Comparison of ENCODE assay signal across 29 cellular contexts in genomic region chr5:41542183-41542582, GRCh38. TPM values are rescaled to one million over a fixed set of nuclear protein-coding genes. Genes with fewer than 3 reads are reported as not detected.
"Had no signal": no experiment of that assay in that cellular context is flagged by ENCODE, and none has a peak within 500 bp of the region (broad histone marks: within the 10 kb centered on the region; RNA-seq: fewer than 3 reads in every experiment).

No MANE protein-coding gene starts in this region.

- H3K36me3 Mint-ChIP-seq: activated naive CD4-positive, alpha-beta T cell treated with anti-CD3 and anti-CD28 coated beads, Interleukin-2, amount 50 U/mL, for 24 hours; activated naive CD8-positive, alpha-beta T cell treated with anti-CD3 and anti-CD28 coated beads, Interleukin-2, amount 10 ng/mL, durations not matched to agents 7 days and 5 days had no signal

- H3K4me1 ChIP-seq: ascending aorta, SJCRH30 had no signal

- H3K4me3 ChIP-seq: ascending aorta, SJCRH30, SK-N-MC had no signal

- H3K27me3 ChIP-seq: ascending aorta, SJCRH30 had no signal

- H3K4me3 Mint-ChIP-seq: activated CD4-positive, alpha-beta T cell treated with anti-CD3 and anti-CD28 coated beads, Interleukin-2, amount 10 ng/mL, durations not matched to agents 24 days and 14 days; activated CD8-positive, alpha-beta T cell treated with anti-CD3 and anti-CD28 coated beads for 36 hours; activated naive CD4-positive, alpha-beta T cell treated with anti-CD3 and anti-CD28 coated beads, Interleukin-2, amount 50 U/mL, for 24 hours; activated naive CD8-positive, alpha-beta T cell treated with anti-CD3 and anti-CD28 coated beads, Interleukin-2, amount 10 ng/mL, durations not matched to agents 7 days and 5 days; activated T-cell treated with anti-CD3 and anti-CD28 coated beads, Interleukin-2, amount 50 U/mL, for 72 hours; activated T-helper 17 cell treated with anti-CD3 and anti-CD28 coated beads, Interleukin-2, amount 50 U/mL, for 72 hours; T-helper 1 cell treated with Interleukin-12 subunit alpha and Interleukin-12 subunit beta and Interleukin-4 antibody, amounts not matched to agents 30 μg/mL and 1 μg/mL, for 36 hours; T-helper 2 cell treated with Interferon-gamma antibody and Interleukin-4, amounts not matched to agents 5 μg/mL and 100 μg/mL, for 36 hours had no signal

- H3K27ac Mint-ChIP-seq: activated CD4-positive, alpha-beta T cell treated with anti-CD3 and anti-CD28 coated beads, Interleukin-2, amount 10 ng/mL, durations not matched to agents 24 days and 14 days; activated CD8-positive, alpha-beta T cell treated with anti-CD3 and anti-CD28 coated beads for 36 hours; activated naive CD4-positive, alpha-beta T cell treated with anti-CD3 and anti-CD28 coated beads, Interleukin-2, amount 50 U/mL, for 24 hours; activated naive CD8-positive, alpha-beta T cell treated with anti-CD3 and anti-CD28 coated beads, Interleukin-2, amount 10 ng/mL, durations not matched to agents 7 days and 5 days; activated T-cell treated with anti-CD3 and anti-CD28 coated beads, Interleukin-2, amount 50 U/mL, for 72 hours; activated T-helper 17 cell treated with anti-CD3 and anti-CD28 coated beads, Interleukin-2, amount 50 U/mL, for 72 hours; T-helper 1 cell treated with Interleukin-12 subunit alpha and Interleukin-12 subunit beta and Interleukin-4 antibody, amounts not matched to agents 30 μg/mL and 1 μg/mL, for 36 hours; T-helper 2 cell treated with Interferon-gamma antibody and Interleukin-4, amounts not matched to agents 5 μg/mL and 100 μg/mL, for 36 hours had no signal

- H3K4me1 Mint-ChIP-seq: activated CD4-positive, alpha-beta T cell treated with anti-CD3 and anti-CD28 coated beads, Interleukin-2, amount 10 ng/mL, durations not matched to agents 24 days and 14 days; activated naive CD4-positive, alpha-beta T cell treated with anti-CD3 and anti-CD28 coated beads, Interleukin-2, amount 50 U/mL, for 24 hours; activated naive CD8-positive, alpha-beta T cell treated with anti-CD3 and anti-CD28 coated beads, Interleukin-2, amount 10 ng/mL, durations not matched to agents 7 days and 5 days; activated T-helper 17 cell treated with anti-CD3 and anti-CD28 coated beads, Interleukin-2, amount 50 U/mL, for 72 hours had no signal

- H3K9me3 ChIP-seq: ascending aorta, SJCRH30 had no signal

- H3K27ac ChIP-seq: ascending aorta, SJCRH30, SK-N-MC had no signal

- H3K36me3 ChIP-seq: ascending aorta, SJCRH30 had no signal

- DNase-seq: activated CD4-positive, alpha-beta T cell treated with anti-CD3 and anti-CD28 coated beads, Interleukin-2, amount 10 ng/mL, durations not matched to agents 24 days and 14 days; activated CD4-positive, alpha-beta T cell treated with anti-CD3 and anti-CD28 coated beads, Interleukin-2, amount 50 U/mL, for 4 hours; activated CD8-positive, alpha-beta T cell treated with anti-CD3 and anti-CD28 coated beads for 36 hours; activated effector memory CD4-positive, alpha-beta T cell treated with anti-CD3 and anti-CD28 coated beads, Interleukin-2, amount 50 U/mL, for 16 hours; activated naive CD4-positive, alpha-beta T cell; activated naive CD8-positive, alpha-beta T cell treated with anti-CD3 and anti-CD28 coated beads, Interleukin-2, amount 10 ng/mL, durations not matched to agents 7 days and 5 days; activated T-cell treated with anti-CD3 and anti-CD28 coated beads, Interleukin-2, amount 50 U/mL, for 1 hour; activated T-cell treated with anti-CD3 and anti-CD28 coated beads, Interleukin-2, amount 50 U/mL, for 72 hours; amygdala; Kasumi-1; KG1; MM.1S; MV-4-11; NCI-H1092; NCI-H1436 treated with DMSO at 0.1 percent for 48 hours; NCI-H1694 treated with DMSO at 0.1 percent for 48 hours; NCI-H2029; NCI-H345; NCI-H524 treated with DMSO at 0.1 percent for 48 hours; SJCRH30 had no signal

- ATAC-seq: activated CD8-positive, alpha-beta T cell treated with anti-CD3 and anti-CD28 coated beads for 36 hours; activated T-cell treated with anti-CD3 and anti-CD28 coated beads, Interleukin-2, amount 50 U/mL, for 72 hours; activated T-helper 17 cell treated with anti-CD3 and anti-CD28 coated beads, Interleukin-2, amount 50 U/mL, for 72 hours; Panc1 had no signal

- H3K9me3 Mint-ChIP-seq: activated CD4-positive, alpha-beta T cell treated with anti-CD3 and anti-CD28 coated beads, Interleukin-2, amount 10 ng/mL, durations not matched to agents 24 days and 14 days; activated naive CD4-positive, alpha-beta T cell treated with anti-CD3 and anti-CD28 coated beads, Interleukin-2, amount 50 U/mL, for 24 hours had no signal

RNA-seq across cellular contexts. Expression of gene PLCXD3, which starts 31.8 kb away (rescaled TPM):
- total RNA-seq: activated CD4-positive, alpha-beta T cell treated with anti-CD3 and anti-CD28 coated beads, Interleukin-2, amount 10 ng/mL, durations not matched to agents 24 days and 14 days; activated CD8-positive, alpha-beta memory T cell treated with anti-CD3 and anti-CD28 coated beads for 36 hours; activated CD8-positive, alpha-beta T cell treated with anti-CD3 and anti-CD28 coated beads for 36 hours; activated naive CD8-positive, alpha-beta T cell treated with anti-CD3 and anti-CD28 coated beads, Interleukin-2, amount 10 ng/mL, durations not matched to agents 7 days and 5 days; activated T-cell treated with anti-CD3 and anti-CD28 coated beads, Interleukin-2, amount 50 U/mL, for 72 hours; activated T-helper 17 cell treated with anti-CD3 and anti-CD28 coated beads, Interleukin-2, amount 50 U/mL, for 72 hours; NCI-H460; SJCRH30 had no signal
